21 cellular contexts compared by ENCODE assay signal in the genomic region with DNA sequence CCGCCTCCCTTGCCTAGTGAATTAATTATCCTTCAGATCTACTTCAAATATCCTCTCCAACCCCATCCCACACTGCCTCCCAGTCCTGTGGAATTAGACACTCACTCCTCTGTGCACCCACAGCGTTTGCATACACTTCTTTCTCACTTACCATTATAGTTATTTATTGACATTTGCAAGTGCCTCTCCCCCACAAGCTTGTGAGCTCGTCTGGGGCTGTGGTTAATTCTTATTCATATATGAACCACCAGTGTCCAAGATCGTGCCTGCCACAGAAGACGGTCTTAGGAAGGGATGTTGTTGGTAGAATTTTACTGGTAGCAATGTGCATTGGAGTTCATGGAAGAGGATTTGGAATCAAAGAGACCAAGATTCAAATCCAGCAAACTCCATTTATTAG.
A peak's percentile ranks its signal among the peaks of the same experiment; 100 is the strongest.
DNase-seq lines count a peak whose midpoint lies in the region; ATAC-seq lines count a peak whose summit lies in the region.
"Had no signal": no experiment of that assay in that cellular context is flagged by ENCODE, and none has a peak within 500 bp of the region (broad histone marks: within the 10 kb centered on the region; RNA-seq: fewer than 3 reads in every experiment).

No MANE protein-coding gene starts in this region.

- ATAC-seq in GM18870 (IDR thresholded peaks at IDR 0.05; ENCODE audit: unreplicated experiment) (peak; percentile 57), GM19452 (IDR thresholded peaks at IDR 0.05; ENCODE audit: unreplicated experiment) (peak; percentile 66), HG03457 (IDR thresholded peaks at IDR 0.05; ENCODE audit: unreplicated experiment) (peak; percentile 74), T-cell (replicated peaks in 1 of 4) (no peak)
- ATAC-seq in natural killer cell treated with Interleukin-12 subunit alpha and Interleukin-12 subunit beta and Interleukin-15 and Interleukin-18, amount 100 ng/mL, for 72 hours, result no peak
- ATAC-seq: sciatic nerve; stimulated activated naive CD8-positive, alpha-beta T cell treated with anti-CD3 and anti-CD28 coated beads, Interleukin-15, amount 100 ng/mL, for 72 hours had no signal

- peaks cover 7% of the 10 kb centered on the region for H3K9me3 Mint-ChIP-seq in natural killer cell treated with Interleukin-12 subunit alpha and Interleukin-12 subunit beta and Interleukin-15 and Interleukin-18, amount 100 ng/mL, for 72 hours
- no peaks in the 10 kb centered on the region for H3K9me3 Mint-ChIP-seq in T-cell
- H3K9me3 Mint-ChIP-seq: neural progenitor cell; stimulated activated naive CD8-positive, alpha-beta T cell treated with anti-CD3 and anti-CD28 coated beads, Interleukin-15, amount 100 ng/mL, for 72 hours had no signal

- peaks cover 65 to 69% of the 10 kb centered on the region in 2 donors for H3K4me1 Mint-ChIP-seq in natural killer cell treated with Interleukin-12 subunit alpha and Interleukin-12 subunit beta and Interleukin-15 and Interleukin-18, amount 100 ng/mL, for 72 hours (ENCODE audit: low read depth in 2 of 2)
- H3K4me1 Mint-ChIP-seq in T-cell, result peaks cover 63 to 75% (median 69%) of the 10 kb centered on the region in 3 donors

- peak overlapping the region; percentile 70 to 90 for H3K27ac Mint-ChIP-seq in natural killer cell treated with Interleukin-12 subunit alpha and Interleukin-12 subunit beta and Interleukin-15 and Interleukin-18, amount 100 ng/mL, for 72 hours
- H3K27ac Mint-ChIP-seq in T-cell, result peak overlapping the region in 1 of 2 donors; percentile 1
- H3K27ac Mint-ChIP-seq: neural progenitor cell; stimulated activated naive CD8-positive, alpha-beta T cell treated with anti-CD3 and anti-CD28 coated beads, Interleukin-15, amount 100 ng/mL, for 72 hours had no signal

- H3K4me3 Mint-ChIP-seq in natural killer cell treated with Interleukin-12 subunit alpha and Interleukin-12 subunit beta and Interleukin-15 and Interleukin-18, amount 100 ng/mL, for 72 hours, result peak overlapping the region; percentile 41
- no peak overlapping the region for H3K4me3 Mint-ChIP-seq in T-cell
- H3K4me3 Mint-ChIP-seq: neural progenitor cell; stimulated activated naive CD8-positive, alpha-beta T cell treated with anti-CD3 and anti-CD28 coated beads, Interleukin-15, amount 100 ng/mL, for 72 hours had no signal

- no peak for DNase-seq in natural killer cell treated with Interleukin-12 subunit alpha and Interleukin-12 subunit beta and Interleukin-15 and Interleukin-18, amount 100 ng/mL, for 72 hours (ENCODE audit: low spot score)
- DNase-seq in T-cell, result no peak
- no peak for DNase-seq in activated T-cell treated with anti-CD3 and anti-CD28 coated beads, Interleukin-2, amount 50 U/mL, for 1 hour
- no peak for DNase-seq in NCI-H82 treated with DMSO at 0.1 percent for 48 hours (lab: John Stamatoyannopoulos, UW; ENCODE audit: unreplicated experiment)
- DNase-seq: activated CD4-positive, alpha-beta T cell treated with anti-CD3 and anti-CD28 coated beads for 4 hours; activated effector memory CD4-positive, alpha-beta T cell treated with Interleukin-2 at 50 U/mL for 16 hours; central memory CD4-positive, alpha-beta T cell; dorsolateral prefrontal cortex; IMR-90; NCI-H1092; NCI-H187; NCI-H748 treated with DMSO at 0.1 percent for 48 hours; RPMI8226; stimulated activated naive CD8-positive, alpha-beta T cell treated with anti-CD3 and anti-CD28 coated beads, Interleukin-15, amount 100 ng/mL, for 72 hours; T-helper 2 cell; thyroid gland had no signal

- H3K27me3 Mint-ChIP-seq in natural killer cell treated with Interleukin-12 subunit alpha and Interleukin-12 subunit beta and Interleukin-15 and Interleukin-18, amount 100 ng/mL, for 72 hours, result no peaks in the 10 kb centered on the region
- H3K27me3 Mint-ChIP-seq in T-cell, result no peaks in the 10 kb centered on the region
- H3K27me3 Mint-ChIP-seq: stimulated activated naive CD8-positive, alpha-beta T cell treated with anti-CD3 and anti-CD28 coated beads, Interleukin-15, amount 100 ng/mL, for 72 hours had no signal

- peaks cover 14% of the 10 kb centered on the region for H3K36me3 Mint-ChIP-seq in natural killer cell treated with Interleukin-12 subunit alpha and Interleukin-12 subunit beta and Interleukin-15 and Interleukin-18, amount 100 ng/mL, for 72 hours
- no peaks in the 10 kb centered on the region for H3K36me3 Mint-ChIP-seq in T-cell
- H3K36me3 Mint-ChIP-seq: neural progenitor cell had no signal

- POLR2A ChIA-PET in T-cell (lab: Charles Lee), result interaction anchor here in 1 of 2 donors (0.5 to 0.6 kb wide), 2 partner anchors 174 to 187 kb away, joined by 3 to 4 read pairs; no protein-coding TSS in a partner anchor

- CTCF ChIA-PET in T-cell (lab: Charles Lee), result interaction anchor here in 1 of 2 donors (0.6 kb wide), 1 partner anchor 16 kb away, joined by 3 read pairs; no protein-coding TSS in a partner anchor

Comparison
In these comparisons a context has a peak if more than half of its experiments do, and no peak if none do; other contexts are left out.
1. ATAC-seq: peak in GM18870 (single experiment), GM19452 (single experiment) and HG03457 (single experiment); none in natural killer cell treated with Interleukin-12 subunit alpha and Interleukin-12 subunit beta and Interleukin-15 and Interleukin-18, amount 100 ng/mL, for 72 hours (0 of 2) and T-cell (0 of 4).